27 cellular contexts compared by ENCODE assay signal in genomic region chr4:162650166-162650565, GRCh38.
"Had no signal": no experiment of that assay in that cellular context is flagged by ENCODE, and none has a peak within 500 bp of the region (broad histone marks: within the 10 kb centered on the region; RNA-seq: fewer than 3 reads in every experiment).

No MANE protein-coding gene starts in this region.

- H3K27ac ChIP-seq: neural progenitor cell, ovary, parathyroid adenoma, psoas muscle, skin epidermis, suprapubic skin, testis, tibial artery, transverse colon, upper lobe of right lung, uterus had no signal

- ATAC-seq: naive thymus-derived CD4-positive, alpha-beta T cell; natural killer cell; psoas muscle; right cardiac atrium; sciatic nerve; stimulated activated memory B cell treated with anti-CD40 and anti-IgM and Interleukin-4, amounts not matched to agents 10 μg/mL and 1 μg/mL and 100 μg/mL, for 72 hours; stimulated activated naive CD8-positive, alpha-beta T cell treated with anti-CD3 and anti-CD28 coated beads, Interleukin-15, amount 100 ng/mL, for 72 hours; stimulated activated naive CD8-positive, alpha-beta T cell treated with anti-CD3 and anti-CD28 coated beads, Interleukin-15, Interleukin-2, amounts not matched to agents 100 U/mL and 50 U/mL, for 24 hours; upper lobe of right lung had no signal

- DNase-seq: naive thymus-derived CD4-positive, alpha-beta T cell; natural killer cell; occipital lobe; ovary; posterior cingulate gyrus; psoas muscle; right cardiac atrium; stimulated activated CD4-positive, alpha-beta T cell treated with anti-CD3 and anti-CD28 coated beads, Interleukin-15, amount 100 ng/mL, for 24 hours; stimulated activated CD4-positive, alpha-beta T cell treated with anti-CD3 and anti-CD28 coated beads, Interleukin-2, amount 100 ng/mL, for 24 hours; stimulated activated CD4-positive, alpha-beta T cell treated with anti-CD3 and anti-CD28 coated beads, Interleukin-2, amount 100 ng/mL, for 48 hours; stimulated activated CD4-positive, alpha-beta T cell treated with anti-CD3 and anti-CD28 coated beads, Interleukin-4, amount 100 ng/mL, for 4 hours; stimulated activated CD8-positive, alpha-beta memory T cell treated with anti-CD3 and anti-CD28 coated beads, Interleukin-4, amount 100 ng/mL, for 48 hours; stimulated activated naive CD4-positive, alpha-beta T cell; stimulated activated naive CD8-positive, alpha-beta T cell treated with anti-CD3 and anti-CD28 coated beads, Interleukin-15, amount 100 ng/mL, for 72 hours; stimulated activated naive CD8-positive, alpha-beta T cell treated with anti-CD3 and anti-CD28 coated beads, Interleukin-15, Interleukin-2, amounts not matched to agents 100 U/mL and 50 U/mL, for 24 hours; substantia nigra; testis; tibial artery; transverse colon; upper lobe of right lung; uterus had no signal

- H3K4me1 ChIP-seq: neural progenitor cell, parathyroid adenoma, psoas muscle, suprapubic skin, testis, transverse colon, upper lobe of right lung, uterus had no signal

- H3K4me2 ChIP-seq: neural progenitor cell had no signal

- H3K4me3 ChIP-seq: neural progenitor cell, ovary, psoas muscle, skin epidermis, suprapubic skin, testis, tibial artery, transverse colon, upper lobe of right lung, uterus had no signal

- H2AFZ ChIP-seq: neural progenitor cell, parathyroid adenoma had no signal

- H3K36me3 ChIP-seq: neural progenitor cell, ovary, suprapubic skin, tibial artery, transverse colon, upper lobe of right lung, uterus had no signal

- H3K79me2 ChIP-seq: parathyroid adenoma had no signal

- H3K9me3 ChIP-seq: ovary, psoas muscle, suprapubic skin, testis, tibial artery, transverse colon, upper lobe of right lung, uterus had no signal

- H3K27me3 ChIP-seq: neural progenitor cell, ovary, suprapubic skin, testis, tibial artery, transverse colon, upper lobe of right lung, uterus had no signal

- H3K9ac ChIP-seq: neural progenitor cell, parathyroid adenoma had no signal
